ENCODE assay signal across 8 cellular contexts in the genomic region with DNA sequence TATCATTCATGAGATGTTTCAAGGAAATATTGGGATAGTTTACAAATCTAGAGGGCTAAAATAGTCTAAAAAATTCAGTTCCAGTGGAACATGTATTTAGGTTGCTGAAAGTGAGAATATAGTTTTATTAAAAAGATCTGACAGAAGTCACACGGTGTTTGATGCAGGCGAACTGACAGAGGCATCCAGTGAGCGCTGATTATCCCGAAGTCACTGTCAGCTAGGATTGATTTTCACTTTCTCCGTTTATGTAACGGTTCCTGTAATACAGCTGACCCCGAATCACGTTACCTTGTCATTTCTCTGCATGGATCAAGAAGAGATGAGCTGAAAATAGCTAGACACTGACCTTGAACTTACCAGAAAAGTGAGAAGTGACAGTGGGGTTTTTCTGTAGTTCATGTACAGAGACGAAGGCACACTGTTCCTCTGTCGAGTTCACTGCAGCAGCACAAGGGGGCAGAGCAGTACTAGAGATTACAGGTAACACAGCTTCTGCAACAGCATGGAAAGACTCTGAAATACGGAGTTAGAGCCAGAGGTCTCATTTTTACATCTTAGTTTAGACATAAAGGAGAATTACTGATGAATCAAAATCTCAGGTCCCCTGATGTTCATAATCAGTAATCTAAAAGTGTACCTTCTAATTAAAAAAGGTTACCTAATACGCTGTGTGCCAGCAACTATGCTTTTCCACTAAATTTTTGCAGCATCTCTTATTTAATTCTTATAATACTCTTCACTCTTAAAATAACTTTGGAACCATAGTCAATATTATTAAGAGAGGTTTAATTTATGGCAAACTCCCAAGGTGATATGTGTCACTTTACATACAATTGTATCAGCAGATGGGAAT. TPM values are rescaled to one million over a fixed set of nuclear protein-coding genes. Genes with fewer than 3 reads are reported as not detected.
A peak's percentile ranks its signal among the peaks of the same experiment; 100 is the strongest.
DNase-seq lines count a peak whose midpoint lies in the region; ATAC-seq, FAIRE-seq and TF ChIP-seq lines count a peak whose summit lies in the region.

No MANE protein-coding gene starts in this region.

- peak overlapping the region; percentile 32; the same call in 1 of the 2 replicates for H3K4me2 ChIP-seq in HepG2 (ENCODE audit: low read depth, low read length)

- no peak overlapping the region for H3K9ac ChIP-seq in HepG2 (ENCODE audit: insufficient read depth, low read depth, low read length)

- no peak overlapping the region for H2AFZ ChIP-seq in HepG2 (ENCODE audit: low read length)

- H3K4me3 ChIP-seq in HepG2 (replicated peaks in 1 of 3; ENCODE audit: insufficient read depth in 1 of 3, low read depth in 2 of 3, low read length in 3 of 3): no peak overlapping the region

- intact Hi-C loops in HepG2 (cut with micrococcal nuclease; ENCODE audit: unreplicated experiment): loop anchor here (1.0 to 2.0 kb wide), 4 partner anchors 51 to 122 kb away; no protein-coding TSS in a partner anchor

- POLR2A ChIA-PET in HepG2 (lab: Yijun Ruan, JAX): no interaction called here

- ATAC-seq in GM21825 (IDR thresholded peaks at IDR 0.05; ENCODE audit: unreplicated experiment) (peak; percentile 84), HepG2 (peak; percentile 100)

- peaks cover 68% of the 10 kb centered on the region for H3K4me1 Mint-ChIP-seq in T-helper 2 cell treated with Interferon-gamma antibody and Interleukin-4, amounts not matched to agents 5 μg/mL and 100 μg/mL, for 36 hours (ENCODE audit: low read depth)

- peak; percentile 42 for FAIRE-seq in HepG2 (lab: Jason Lieb, UNC)

- H3K27ac Mint-ChIP-seq in T-helper 2 cell treated with Interferon-gamma antibody and Interleukin-4, amounts not matched to agents 5 μg/mL and 100 μg/mL, for 36 hours: peak overlapping the region; percentile 57

- no peak overlapping the region for H3K27ac ChIP-seq in HepG2 (ENCODE audit: extremely low read length, insufficient read depth, low read length)

- no peaks in the 10 kb centered on the region for H3K9me3 Mint-ChIP-seq in T-helper 2 cell treated with Interferon-gamma antibody and Interleukin-4, amounts not matched to agents 5 μg/mL and 100 μg/mL, for 36 hours

- TF ChIP-seq CTCF in GM12873 (IDR thresholded peaks at IDR 0.05; ENCODE audit: insufficient read depth, low read depth, low read length, missing control alignments): peak; percentile 81
- peak; percentile 86 for TF ChIP-seq CTCF in HepG2 (CRISPR knock-in tag; IDR thresholded peaks at IDR 0.05)

- TF ChIP-seq RAD21 in HepG2 (CRISPR knock-in tag; IDR thresholded peaks at IDR 0.05): peak; percentile 51; the same call in 1 of the 2 replicates

- H3K36me3 ChIP-seq in HepG2 (replicated peaks in 1 of 2; ENCODE audit: control insufficient read depth in 1 of 2, insufficient read depth in 2 of 2, low read length in 2 of 2): no peaks in the 10 kb centered on the region

- CTCF ChIA-PET in HepG2 (lab: Yijun Ruan, JAX; ENCODE audit: low intra/inter-chr PET ratio, low total read pairs): interaction anchor here (0.7 to 1.6 kb wide), 2 partner anchors 60 to 97 kb away, joined by 3 to 17 read pairs; no protein-coding TSS in a partner anchor

- peak; percentile 53 for DNase-seq in M059J (ENCODE audit: low read depth)
- peak; percentile 38 for DNase-seq in T-helper 2 cell treated with Interferon-gamma antibody and Interleukin-4, amounts not matched to agents 5 μg/mL and 100 μg/mL, for 36 hours (ENCODE audit: low spot score)
- DNase-seq in brain pericyte (ENCODE audit: low read depth, low spot score): peak; percentile 5
- DNase-seq in HepG2 (ENCODE audit: low spot score): peak; percentile 49
- DNase-seq in stimulated activated CD8-positive, alpha-beta memory T cell treated with anti-CD3 and anti-CD28 coated beads, Interleukin-12 subunit alpha, Interleukin-12 subunit beta, amount 100 ng/mL, for 1 hour (ENCODE audit: low read depth): peak; percentile 38
- DNase-seq in NK-92 (lab: John Stamatoyannopoulos, UW; ENCODE audit: unreplicated experiment): no peak

- in situ Hi-C loops in HepG2 (cut with HindIII; ENCODE audit: extremely low pct_ligation_motif_present, low pct_unique_long_range_greater_than_20kb): loop anchor here (5.0 kb wide), 1 partner anchor 95 kb away; no protein-coding TSS in a partner anchor

- TF ChIP-seq EP300 in HepG2 (IDR thresholded peaks at IDR 0.05; ENCODE audit: low read depth in 2 of 2, low read length in 2 of 2) (no peak), HepG2 (CRISPR knock-in tag; IDR thresholded peaks at IDR 0.05; ENCODE audit: borderline replicate concordance) (no peak)

- H3K4me3 Mint-ChIP-seq in T-helper 2 cell treated with Interferon-gamma antibody and Interleukin-4, amounts not matched to agents 5 μg/mL and 100 μg/mL, for 36 hours: no peak overlapping the region

- WGBS in HepG2 (ENCODE audit: low lambda C conversion rate): 3% methylated on average over 12 of the region's 12 CpGs

- H3K27me3 Mint-ChIP-seq in T-helper 2 cell treated with Interferon-gamma antibody and Interleukin-4, amounts not matched to agents 5 μg/mL and 100 μg/mL, for 36 hours (ENCODE audit: low read depth): no peaks in the 10 kb centered on the region

- H3K9me3 ChIP-seq in HepG2 (ENCODE audit: low read length): no peaks in the 10 kb centered on the region

- no peak for TF ChIP-seq POLR2A in HepG2 (IDR thresholded peaks at IDR 0.05; ENCODE audit: insufficient read depth in 1 of 2, low read depth in 2 of 2, low read length in 2 of 2)

- no peaks in the 10 kb centered on the region for H3K4me1 ChIP-seq in HepG2 (ENCODE audit: insufficient read depth, low read length)

- H3K79me2 ChIP-seq in HepG2 (ENCODE audit: insufficient read depth, low read length): no peaks in the 10 kb centered on the region

- BruUV-seq in HepG2 (replicated peaks; lab: Mats Ljungman, UMichigan): no TSS peak

- no peaks in the 10 kb centered on the region for H4K20me1 ChIP-seq in HepG2 (ENCODE audit: insufficient read depth, low read length)

- no peaks in the 10 kb centered on the region; a peak in 2 of 5 replicates for H3K27me3 ChIP-seq in HepG2 (ENCODE audit: control insufficient read depth in 1 of 2, insufficient read depth in 2 of 2, low read length in 2 of 2)

- peaks cover 63% of the 10 kb centered on the region for H3K36me3 Mint-ChIP-seq in T-helper 2 cell treated with Interferon-gamma antibody and Interleukin-4, amounts not matched to agents 5 μg/mL and 100 μg/mL, for 36 hours (ENCODE audit: low read depth)

TF ChIP-seq in HepG2, 621 proteins besides CTCF, POLR2A, EP300 and RAD21 (continues in another document):
- TF ChIP-seq EZH2 (conservative IDR thresholded peaks at IDR 0.05; ENCODE audit: low read depth, low read length) (no peak), RARA (CRISPR knock-in tag; IDR thresholded peaks at IDR 0.05) (peak; percentile 72), ELF3 (CRISPR knock-in tag; IDR thresholded peaks at IDR 0.05) (0 out of 2 replicates have a peak, but pooled peaks have one; percentile 13), ZFYVE20 (CRISPR knock-in tag; IDR thresholded peaks at IDR 0.05; ENCODE audit: borderline replicate concordance, low read depth) (no peak), EEA1 (CRISPR knock-in tag; IDR thresholded peaks at IDR 0.05; ENCODE audit: borderline replicate concordance) (no peak), FIP1L1 (IDR thresholded peaks at IDR 0.05; ENCODE audit: borderline replicate concordance, insufficient read depth, low read depth, low read length) (no peak)

RNA-seq across cellular contexts. Expression of gene ARHGAP15, which starts 33.0 kb away (rescaled TPM):
- total RNA-seq in M059J (2014; rRNA removed; shearing (Covaris generic)): not detected in 2 replicates
- not detected in 2 replicates for total RNA-seq in HepG2 (2016; rRNA removed; fragmentation: Illumina TruSeq; extraction: Trizol)
- total RNA-seq in HepG2 (2016; cell fraction: cytosol; rRNA removed; fragmentation: Illumina TruSeq; extraction: Trizol; ENCODE audit: low read depth): 0.79 TPM in 1 of 2 replicates, not detected in the other
- not detected in 2 replicates for total RNA-seq in HepG2 (2016; cell fraction: insoluble cytoplasmic fraction; rRNA removed; fragmentation: Illumina TruSeq; extraction: Trizol)
- total RNA-seq in HepG2 (2016; cell fraction: membrane; rRNA removed; fragmentation: Illumina TruSeq; extraction: Trizol): not detected in 2 replicates
- not detected in 2 replicates for total RNA-seq in HepG2 (2016; cell fraction: nucleus; rRNA removed; fragmentation: Illumina TruSeq; extraction: Trizol)
- 0.04 TPM in 1 of 2 replicates, not detected in the other for polyA plus RNA-seq in HepG2 (2011; rRNA removed)
- not detected in 2 replicates for polyA plus RNA-seq in HepG2 (2011; cell fraction: cytosol; rRNA removed)
- not detected in 2 replicates for polyA plus RNA-seq in HepG2 (2011; cell fraction: nucleus; rRNA removed)
- polyA plus RNA-seq in HepG2 (2012): not detected in 2 replicates
- not detected in 2 replicates for polyA plus RNA-seq in HepG2 (2016; cell fraction: cytosol; fragmentation: Illumina TruSeq; extraction: Trizol; ENCODE audit: low read depth)
- polyA plus RNA-seq in HepG2 (2016; cell fraction: insoluble cytoplasmic fraction; fragmentation: Illumina TruSeq; extraction: Trizol; ENCODE audit: low read depth): not detected in 2 replicates
- polyA plus RNA-seq in HepG2 (2016; cell fraction: membrane; fragmentation: Illumina TruSeq; extraction: Trizol; ENCODE audit: low read depth): not detected in 2 replicates
- polyA plus RNA-seq in HepG2 (2016; cell fraction: nucleus; fragmentation: Illumina TruSeq; extraction: Trizol; ENCODE audit: insufficient read depth, low read depth): not detected in 2 replicates
- 0.80 TPM in 1 of 2 replicates, not detected in the other for polyA minus RNA-seq in HepG2 (2011; rRNA and poly(A)+ RNA removed; ENCODE audit: low replicate concordance)
- not detected in 2 replicates for polyA minus RNA-seq in HepG2 (2011; cell fraction: cytosol; rRNA and poly(A)+ RNA removed)
- polyA minus RNA-seq in HepG2 (2011; cell fraction: nucleus; rRNA and poly(A)+ RNA removed): 0.77 and 2.1 TPM in 2 replicates
